13 cellular contexts compared by ENCODE assay signal in genomic region chrX:154729439-154729838, GRCh38. TPM values are rescaled to one million over a fixed set of nuclear protein-coding genes. Genes with fewer than 3 reads are reported as not detected.
DNase-seq lines count a peak whose midpoint lies in the region; ATAC-seq and TF ChIP-seq lines count a peak whose summit lies in the region.
"Had no signal": no experiment of that assay in that cellular context is flagged by ENCODE, and none has a peak within 500 bp of the region (broad histone marks: within the 10 kb centered on the region; RNA-seq: fewer than 3 reads in every experiment).

No MANE protein-coding gene starts in this region.

- H3K4me3 Mint-ChIP-seq in activated CD4-positive, alpha-beta memory T cell treated with anti-CD3 and anti-CD28 coated beads, Interleukin-2, amount 10 ng/mL, durations not matched to agents 7 days and 5 days = no peak overlapping the region
- H3K4me3 Mint-ChIP-seq in activated CD4-positive, alpha-beta memory T cell treated with anti-CD3 and anti-CD28 coated beads for 36 hours = no peak overlapping the region
- H3K4me3 Mint-ChIP-seq in activated T-cell treated with anti-CD3 and anti-CD28 coated beads, Interleukin-2, amount 50 U/mL, for 4 hours = no peak overlapping the region

- no peaks in the 10 kb centered on the region for H3K9me3 ChIP-seq in mesenchymal stem cell (ENCODE audit: control insufficient read depth, low read length)
- no peaks in the 10 kb centered on the region for H3K9me3 ChIP-seq in upper lobe of right lung
- H3K9me3 ChIP-seq: suprapubic skin had no signal

- POLR2A ChIA-PET in activated CD4-positive, alpha-beta memory T cell treated with anti-CD3 and anti-CD28 coated beads, Interleukin-2, amount 10 ng/mL, durations not matched to agents 7 days and 5 days (lab: Charles Lee) = interaction anchor here (1.4 to 3.8 kb wide), 3 partner anchors 11 to 20 kb away, joined by 5 to 20 read pairs (median 12); partner anchors contain the start of gene GAB3
- POLR2A ChIA-PET in activated CD4-positive, alpha-beta memory T cell treated with anti-CD3 and anti-CD28 coated beads for 36 hours (lab: Charles Lee) = interaction anchor here (1.0 to 1.4 kb wide), 2 partner anchors 11 to 19 kb away, joined by 3 read pairs; no protein-coding TSS in a partner anchor

- H3K4me1 ChIP-seq in mesenchymal stem cell (ENCODE audit: control insufficient read depth, insufficient read depth, low read depth, low read length) (peaks cover 14% of the 10 kb centered on the region), upper lobe of right lung (peaks cover 75% of the 10 kb centered on the region)

- no peak overlapping the region for H3K23ac ChIP-seq in mesenchymal stem cell (ENCODE audit: low read length in 2 of 2)

- peaks cover 99% of the 10 kb centered on the region for H3K4me1 Mint-ChIP-seq in activated CD4-positive, alpha-beta memory T cell treated with anti-CD3 and anti-CD28 coated beads, Interleukin-2, amount 10 ng/mL, durations not matched to agents 7 days and 5 days
- H3K4me1 Mint-ChIP-seq in activated CD4-positive, alpha-beta memory T cell treated with anti-CD3 and anti-CD28 coated beads for 36 hours (ENCODE audit: low read depth) = peaks cover 88% of the 10 kb centered on the region
- H3K4me1 Mint-ChIP-seq in activated T-cell treated with anti-CD3 and anti-CD28 coated beads, Interleukin-2, amount 50 U/mL, for 4 hours (ENCODE audit: low read depth) = peaks cover 95% of the 10 kb centered on the region

- H3K27ac ChIP-seq in brain microvascular endothelial cell = peak overlapping the region; percentile 66
- H3K27ac ChIP-seq in mesenchymal stem cell (ENCODE audit: low read length, poor library complexity, severe bottlenecking) = no peak overlapping the region
- H3K27ac ChIP-seq in upper lobe of right lung = peak overlapping the region; percentile 82

- H2BK5ac ChIP-seq in mesenchymal stem cell (ENCODE audit: low read depth, low read length, poor library complexity, severe bottlenecking) = no peak overlapping the region

- peak overlapping the region; percentile 52 to 88 for H2BK12ac ChIP-seq in mesenchymal stem cell (ENCODE audit: low read length in 2 of 2)

- no peak overlapping the region for H2BK15ac ChIP-seq in mesenchymal stem cell (ENCODE audit: low read depth, poor library complexity, severe bottlenecking)

- in situ Hi-C loops in brain microvascular endothelial cell (cut with HindIII; ENCODE audit: low pct_ligation_motif_present, low sequenced_read_pairs) = no loop called here

- no peak overlapping the region for H4K8ac ChIP-seq in mesenchymal stem cell (ENCODE audit: low read length)

- H2AFZ ChIP-seq in mesenchymal stem cell (ENCODE audit: low read depth, low read length) = no peak overlapping the region

- no peak overlapping the region for H2AK5ac ChIP-seq in mesenchymal stem cell (ENCODE audit: low read length, severe bottlenecking)

- H3K79me1 ChIP-seq in mesenchymal stem cell (replicated peaks; ENCODE audit: low read length, poor library complexity, severe bottlenecking) = no peaks in the 10 kb centered on the region

- no peak overlapping the region for H4K91ac ChIP-seq in mesenchymal stem cell (ENCODE audit: low read length)

- H3K36me3 ChIP-seq in brain microvascular endothelial cell (replicated peaks) (no peaks in the 10 kb centered on the region), mesenchymal stem cell (ENCODE audit: control insufficient read depth in 1 of 2, insufficient read depth in 2 of 2, low read depth in 1 of 2, low read length in 2 of 2) (no peaks in the 10 kb centered on the region), upper lobe of right lung (no peaks in the 10 kb centered on the region)
- H3K36me3 ChIP-seq: suprapubic skin had no signal

- TF ChIP-seq CTCF in brain microvascular endothelial cell (IDR thresholded peaks at IDR 0.05; ENCODE audit: low read depth, low read length, missing control alignments) (no peak), upper lobe of right lung (IDR thresholded peaks at IDR 0.05) (no peak)

- peak overlapping the region; percentile 62 to 66 for H3K18ac ChIP-seq in mesenchymal stem cell (ENCODE audit: low read depth in 1 of 2, low read length in 2 of 2)

- H3K27me3 Mint-ChIP-seq in activated CD4-positive, alpha-beta memory T cell treated with anti-CD3 and anti-CD28 coated beads, Interleukin-2, amount 10 ng/mL, durations not matched to agents 7 days and 5 days = no peaks in the 10 kb centered on the region
- no peaks in the 10 kb centered on the region for H3K27me3 Mint-ChIP-seq in activated CD4-positive, alpha-beta memory T cell treated with anti-CD3 and anti-CD28 coated beads for 36 hours
- H3K27me3 Mint-ChIP-seq in activated T-cell treated with anti-CD3 and anti-CD28 coated beads, Interleukin-2, amount 50 U/mL, for 4 hours (ENCODE audit: low read depth) = no peaks in the 10 kb centered on the region

- peaks cover 29% of the 10 kb centered on the region for H3K36me3 Mint-ChIP-seq in activated CD4-positive, alpha-beta memory T cell treated with anti-CD3 and anti-CD28 coated beads, Interleukin-2, amount 10 ng/mL, durations not matched to agents 7 days and 5 days (ENCODE audit: low read depth)
- H3K36me3 Mint-ChIP-seq in activated CD4-positive, alpha-beta memory T cell treated with anti-CD3 and anti-CD28 coated beads for 36 hours = no peaks in the 10 kb centered on the region
- H3K36me3 Mint-ChIP-seq in activated T-cell treated with anti-CD3 and anti-CD28 coated beads, Interleukin-2, amount 50 U/mL, for 4 hours (ENCODE audit: insufficient read depth) = no peaks in the 10 kb centered on the region

- H3K27me3 ChIP-seq in brain microvascular endothelial cell (replicated peaks) (no peaks in the 10 kb centered on the region), mesenchymal stem cell (ENCODE audit: control insufficient read depth in 1 of 2, insufficient read depth in 1 of 2, low read length in 2 of 2) (peaks cover 0 to 4% of the 10 kb centered on the region in 2 experiments), upper lobe of right lung (no peaks in the 10 kb centered on the region)
- H3K27me3 ChIP-seq: suprapubic skin had no signal

- no peak overlapping the region for H3K4me2 ChIP-seq in mesenchymal stem cell (ENCODE audit: low read length, poor library complexity, severe bottlenecking)

- H3K27ac Mint-ChIP-seq in activated CD4-positive, alpha-beta memory T cell treated with anti-CD3 and anti-CD28 coated beads, Interleukin-2, amount 10 ng/mL, durations not matched to agents 7 days and 5 days = peak overlapping the region; percentile 9
- H3K27ac Mint-ChIP-seq in activated CD4-positive, alpha-beta memory T cell treated with anti-CD3 and anti-CD28 coated beads for 36 hours = no peak overlapping the region

- H3K9me3 Mint-ChIP-seq in activated CD4-positive, alpha-beta memory T cell treated with anti-CD3 and anti-CD28 coated beads, Interleukin-2, amount 10 ng/mL, durations not matched to agents 7 days and 5 days = no peaks in the 10 kb centered on the region
- H3K9me3 Mint-ChIP-seq in activated CD4-positive, alpha-beta memory T cell treated with anti-CD3 and anti-CD28 coated beads for 36 hours = no peaks in the 10 kb centered on the region
- no peaks in the 10 kb centered on the region for H3K9me3 Mint-ChIP-seq in activated T-cell treated with anti-CD3 and anti-CD28 coated beads, Interleukin-2, amount 50 U/mL, for 4 hours

- intact Hi-C loops in activated CD4-positive, alpha-beta memory T cell treated with anti-CD3 and anti-CD28 coated beads for 36 hours (cut with micrococcal nuclease) = no loop called here
- intact Hi-C loops in upper lobe of right lung (cut with DNase I) = no loop called here

- ATAC-seq in upper lobe of right lung = no peak
- ATAC-seq in activated T-cell treated with anti-CD3 and anti-CD28 coated beads, Interleukin-2, amount 50 U/mL, for 4 hours = no peak
- ATAC-seq in GM21515 (IDR thresholded peaks at IDR 0.05; ENCODE audit: unreplicated experiment) = no peak
- ATAC-seq: HCT116 had no signal

- H3K4ac ChIP-seq in mesenchymal stem cell (ENCODE audit: low read depth in 1 of 2, low read length in 2 of 2) = no peak overlapping the region

- H3K9ac ChIP-seq in mesenchymal stem cell (ENCODE audit: low read length) = no peak overlapping the region

- H2BK120ac ChIP-seq in mesenchymal stem cell (ENCODE audit: low read depth, low read length) = peak overlapping the region; percentile 6

- CTCF ChIA-PET in activated CD4-positive, alpha-beta memory T cell treated with anti-CD3 and anti-CD28 coated beads, Interleukin-2, amount 10 ng/mL, durations not matched to agents 7 days and 5 days (lab: Charles Lee) = interaction anchor here (1.4 to 4.1 kb wide), 3 partner anchors 8 to 19 kb away, joined by 4 to 23 read pairs (median 10); no protein-coding TSS in a partner anchor
- CTCF ChIA-PET in activated CD4-positive, alpha-beta memory T cell treated with anti-CD3 and anti-CD28 coated beads for 36 hours (lab: Charles Lee) = interaction anchor here (0.7 to 1.8 kb wide), 3 partner anchors 13 to 22 kb away, joined by 3 to 8 read pairs (median 6); partner anchors contain the start of gene GAB3

- 88% methylated on average over 3 of the region's 3 CpGs for WGBS in mesenchymal stem cell

- no peak overlapping the region for H3K4me3 ChIP-seq in brain microvascular endothelial cell (ENCODE audit: low read depth, low read length)
- no peak overlapping the region for H3K4me3 ChIP-seq in mesenchymal stem cell (ENCODE audit: insufficient read depth in 1 of 2, low read depth in 1 of 2, low read length in 2 of 2)
- H3K4me3 ChIP-seq in upper lobe of right lung = no peak overlapping the region
- H3K4me3 ChIP-seq: suprapubic skin had no signal

- DNase-seq in activated CD4-positive, alpha-beta memory T cell treated with anti-CD3 and anti-CD28 coated beads, Interleukin-2, amount 10 ng/mL, durations not matched to agents 7 days and 5 days = no peak
- DNase-seq in activated CD4-positive, alpha-beta memory T cell treated with anti-CD3 and anti-CD28 coated beads for 36 hours = no peak
- DNase-seq in brain microvascular endothelial cell (no peak), mesenchymal stem cell (peak; percentile 34), upper lobe of right lung (no peak), NCI-H2171 (lab: John Stamatoyannopoulos, UW) (no peak)
- no peak for DNase-seq in activated T-cell treated with anti-CD3 and anti-CD28 coated beads, Interleukin-2, amount 50 U/mL, for 4 hours
- DNase-seq: activated CD4-positive, CD25-positive, alpha-beta regulatory T cell treated with anti-CD3 and anti-CD28 coated beads, Interleukin-2, amount 50 U/mL, for 72 hours; NCI-H1417 treated with DMSO at 0.1 percent for 48 hours; NCI-H774 had no signal

- H3K14ac ChIP-seq in mesenchymal stem cell (ENCODE audit: low read length in 2 of 2) = peak overlapping the region in 1 of 2 experiments; percentile 75

RNA-seq across cellular contexts. Expression of gene GAB3, which starts 21.4 kb away (rescaled TPM):
- 10 to 100 TPM; 10.5 to 12.0 TPM for total RNA-seq in activated CD4-positive, alpha-beta memory T cell treated with anti-CD3 and anti-CD28 coated beads, Interleukin-2, amount 10 ng/mL, durations not matched to agents 7 days and 5 days
- total RNA-seq in activated CD4-positive, alpha-beta memory T cell treated with anti-CD3 and anti-CD28 coated beads for 36 hours = 1 to 10 TPM; 3.4 to 3.7 TPM
- 2.8 TPM for polyA plus RNA-seq in mesenchymal stem cell (2013, experiment 1 of 2)
- 2.4 TPM for polyA plus RNA-seq in mesenchymal stem cell (2013, experiment 2 of 2)
- total RNA-seq in upper lobe of right lung = 12.9 TPM
- 1 to 10 TPM; 1.5 to 2.5 (median 2.0) TPM for total RNA-seq in activated T-cell treated with anti-CD3 and anti-CD28 coated beads, Interleukin-2, amount 50 U/mL, for 4 hours

RNA-seq across cellular contexts. Expression of gene DKC1, which starts 33.2 kb away (rescaled TPM):
- 10 to 100 TPM; 46.8 to 50.4 TPM for total RNA-seq in activated CD4-positive, alpha-beta memory T cell treated with anti-CD3 and anti-CD28 coated beads, Interleukin-2, amount 10 ng/mL, durations not matched to agents 7 days and 5 days
- total RNA-seq in activated CD4-positive, alpha-beta memory T cell treated with anti-CD3 and anti-CD28 coated beads for 36 hours = 10 to 100 TPM; 94.0 to 95.5 TPM
- 31.1 TPM for polyA plus RNA-seq in mesenchymal stem cell (2013, experiment 1 of 2)
- polyA plus RNA-seq in mesenchymal stem cell (2013, experiment 2 of 2) = 35.1 TPM
- total RNA-seq in upper lobe of right lung = 28.7 TPM
- 100 to 1,000 TPM; 269 to 289 (median 286) TPM for total RNA-seq in activated T-cell treated with anti-CD3 and anti-CD28 coated beads, Interleukin-2, amount 50 U/mL, for 4 hours
